Comparison of ENCODE assay signal across 7 cellular contexts in genomic region chr7:126911627-126912026, GRCh38.
DNase-seq lines count a peak whose midpoint lies in the region; ATAC-seq lines count a peak whose summit lies in the region.

No MANE protein-coding gene starts in this region.

- DNase-seq in M059J (ENCODE audit: low read depth) (peak; percentile 6), astrocyte of the hippocampus (ENCODE audit: low read depth, low spot score) (peak; percentile 27), renal cortical epithelial cell (ENCODE audit: low read depth) (peak; percentile 47)

- peak; percentile 80 for ATAC-seq in GM19463 (IDR thresholded peaks at IDR 0.05; ENCODE audit: unreplicated experiment)
- peak; percentile 52 for ATAC-seq in HG02623 (IDR thresholded peaks at IDR 0.05; ENCODE audit: unreplicated experiment)
- peak; percentile 66 for ATAC-seq in HG02798 (IDR thresholded peaks at IDR 0.05; ENCODE audit: poor library complexity, unreplicated experiment)
- ATAC-seq in HG03097 (IDR thresholded peaks at IDR 0.05; ENCODE audit: low FRiP score, unreplicated experiment), result peak; percentile 61

Comparison
In these comparisons a context has a peak if more than half of its experiments do, and no peak if none do; other contexts are left out.
1. Peak in every context shown above with its lines: DNase-seq and ATAC-seq.